In the genomic region with DNA sequence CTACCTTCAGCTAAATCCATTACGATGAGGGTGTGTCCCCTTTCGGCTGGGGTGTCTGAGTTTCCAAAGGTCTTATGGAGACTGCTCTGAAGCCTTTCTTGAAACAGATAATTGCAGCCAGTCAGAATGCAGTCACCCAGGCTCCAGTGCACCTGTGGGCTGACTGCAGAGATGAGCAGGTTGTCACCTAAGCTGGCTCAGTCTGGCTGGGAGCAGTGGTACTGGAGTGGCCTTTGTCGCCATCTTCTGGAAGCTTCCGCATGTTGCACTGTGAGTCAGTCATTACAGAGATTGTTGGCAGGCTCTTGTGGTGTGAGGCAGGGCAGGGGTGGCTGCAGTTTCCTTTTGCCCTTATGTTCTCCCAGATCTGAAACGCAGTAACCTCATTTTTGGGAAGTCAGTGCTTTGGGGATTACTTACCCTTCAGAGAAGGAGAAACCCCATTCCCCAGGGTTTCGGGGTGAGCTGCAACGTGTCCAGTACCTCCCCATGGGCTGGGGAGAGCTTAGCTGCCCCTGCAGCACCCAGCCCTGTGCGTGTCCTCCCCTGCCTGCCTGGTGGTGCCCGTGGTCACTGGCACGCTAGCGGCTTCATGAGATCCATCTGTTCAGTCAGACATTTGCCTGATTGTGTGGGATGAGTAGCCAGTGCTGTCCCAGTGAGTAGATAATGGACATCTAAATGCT, we compare ENCODE assay signal across 8 cellular contexts. TPM values are rescaled to one million over a fixed set of nuclear protein-coding genes. Genes with fewer than 3 reads are reported as not detected.
DNase-seq lines count a peak whose midpoint lies in the region; ATAC-seq and TF ChIP-seq lines count a peak whose summit lies in the region.

No MANE protein-coding gene starts in this region.

- H3K4me1 Mint-ChIP-seq in GM23338 = peaks cover 9% of the 10 kb centered on the region; the same call in 2 of the 3 replicates

- H3K4me1 ChIP-seq in GM23338 (ENCODE audit: insufficient read depth) (peaks cover 3% of the 10 kb centered on the region; the same call in 1 of the 2 replicates), thoracic aorta (ENCODE audit: control insufficient read depth in 1 of 2, low read depth in 2 of 2) (no peaks in the 10 kb centered on the region)

- H3K27me3 ChIP-seq in GM23338 (ENCODE audit: insufficient read depth) (no peaks in the 10 kb centered on the region), thoracic aorta (replicated peaks; ENCODE audit: insufficient read depth) (no peaks in the 10 kb centered on the region)

- ATAC-seq in GM23338 (peak; percentile 84), omental fat pad (ENCODE audit: low FRiP score) (peak; percentile 86), thoracic aorta (ENCODE audit: insufficient number of reproducible peaks, low FRiP score, low read depth) (peak; percentile 78)

- H3K27ac ChIP-seq in GM23338 (ENCODE audit: low read depth) (no peak overlapping the region), thoracic aorta (no peak overlapping the region)

- no peak overlapping the region for H3K27ac Mint-ChIP-seq in GM23338

- H3K4me3 Mint-ChIP-seq in GM23338 = no peak overlapping the region

- peak; percentile 84 to 99 for TF ChIP-seq CTCF in GM23338 (conservative IDR thresholded peaks at IDR 0.05; ENCODE audit: low read depth in 2 of 2)
- peak; percentile 92 for TF ChIP-seq CTCF in fibroblast of villous mesenchyme (IDR thresholded peaks at IDR 0.05; ENCODE audit: insufficient read depth, low read depth, low read length)
- TF ChIP-seq CTCF in omental fat pad (IDR thresholded peaks at IDR 0.05) = peak in 1 of 3 donors; percentile 24
- peak; percentile 87 for TF ChIP-seq CTCF in thoracic aorta (IDR thresholded peaks at IDR 0.05)

- DNase-seq in G401 (ENCODE audit: low spot score) (peak; percentile 90), GM23338 (ENCODE audit: low spot score) (peak; percentile 92), Kasumi-1 (lab: John Stamatoyannopoulos, UW) (peak; percentile 65 to 83), RPMI7951 (ENCODE audit: low read depth) (peak; percentile 66), fibroblast of villous mesenchyme (ENCODE audit: low read depth) (peak; percentile 75), omental fat pad (ENCODE audit: low spot score) (peak; percentile 56), thoracic aorta (ENCODE audit: low spot score) (peak; percentile 28)
- peak; percentile 50 to 56 for DNase-seq in activated T-helper 1 cell treated with anti-CD3 and anti-CD28 coated beads, Interleukin-2, amount 50 U/mL, for 16 hours (ENCODE audit: low read depth in 1 of 2, low spot score in 1 of 2)

- in situ Hi-C loops in G401 (cut with HindIII; ENCODE audit: low sequenced_read_pairs) = loop anchor here (25.0 kb wide), 2 partner anchors 258 to 1208 kb away; no protein-coding TSS in a partner anchor

- H3K9me2 ChIP-seq in GM23338 (ENCODE audit: insufficient read depth) = no peaks in the 10 kb centered on the region

- H3K9me3 ChIP-seq in thoracic aorta = no peaks in the 10 kb centered on the region

- H3K36me3 Mint-ChIP-seq in GM23338 (ENCODE audit: low read depth) = no peaks in the 10 kb centered on the region

- H3K27me3 Mint-ChIP-seq in GM23338 (ENCODE audit: insufficient read depth, low read depth, poor library complexity) = peaks cover 17% of the 10 kb centered on the region

- H4K20me1 ChIP-seq in GM23338 (replicated peaks; ENCODE audit: insufficient read depth) = no peaks in the 10 kb centered on the region

- H3K4me3 ChIP-seq in GM23338 (no peak overlapping the region), fibroblast of villous mesenchyme (ENCODE audit: low read depth, low read length) (no peak overlapping the region), thoracic aorta (no peak overlapping the region)

- H3K79me2 ChIP-seq in GM23338 (replicated peaks; ENCODE audit: insufficient read depth) = no peaks in the 10 kb centered on the region

- H3K9me3 Mint-ChIP-seq in GM23338 = no peaks in the 10 kb centered on the region

- no peak overlapping the region for H2AFZ ChIP-seq in GM23338

- H3K36me3 ChIP-seq in GM23338 (ENCODE audit: insufficient read depth) = no peaks in the 10 kb centered on the region
- peaks cover 5% of the 10 kb centered on the region for H3K36me3 ChIP-seq in thoracic aorta

- no peaks in the 10 kb centered on the region; the same call in 1 of the 2 replicates for H3F3A ChIP-seq in GM23338 (replicated peaks; ENCODE audit: low read depth)

- H3K4me2 ChIP-seq in GM23338 = no peak overlapping the region

TF ChIP-seq in GM23338, 12 proteins besides CTCF, POLR2A, EP300 and RAD21:
- no peak for TF ChIP-seq ZNF114 (CRISPR knock-in tag; IDR thresholded peaks at IDR 0.05)
- no peak for TF ChIP-seq ZNF331 (CRISPR knock-in tag; IDR thresholded peaks at IDR 0.05; ENCODE audit: low read depth)
- no peak for TF ChIP-seq JUNB (IDR thresholded peaks at IDR 0.05; ENCODE audit: unreplicated experiment)
- no peak for TF ChIP-seq NANOG (IDR thresholded peaks at IDR 0.05; ENCODE audit: borderline replicate concordance)
- TF ChIP-seq, protein P1, sequence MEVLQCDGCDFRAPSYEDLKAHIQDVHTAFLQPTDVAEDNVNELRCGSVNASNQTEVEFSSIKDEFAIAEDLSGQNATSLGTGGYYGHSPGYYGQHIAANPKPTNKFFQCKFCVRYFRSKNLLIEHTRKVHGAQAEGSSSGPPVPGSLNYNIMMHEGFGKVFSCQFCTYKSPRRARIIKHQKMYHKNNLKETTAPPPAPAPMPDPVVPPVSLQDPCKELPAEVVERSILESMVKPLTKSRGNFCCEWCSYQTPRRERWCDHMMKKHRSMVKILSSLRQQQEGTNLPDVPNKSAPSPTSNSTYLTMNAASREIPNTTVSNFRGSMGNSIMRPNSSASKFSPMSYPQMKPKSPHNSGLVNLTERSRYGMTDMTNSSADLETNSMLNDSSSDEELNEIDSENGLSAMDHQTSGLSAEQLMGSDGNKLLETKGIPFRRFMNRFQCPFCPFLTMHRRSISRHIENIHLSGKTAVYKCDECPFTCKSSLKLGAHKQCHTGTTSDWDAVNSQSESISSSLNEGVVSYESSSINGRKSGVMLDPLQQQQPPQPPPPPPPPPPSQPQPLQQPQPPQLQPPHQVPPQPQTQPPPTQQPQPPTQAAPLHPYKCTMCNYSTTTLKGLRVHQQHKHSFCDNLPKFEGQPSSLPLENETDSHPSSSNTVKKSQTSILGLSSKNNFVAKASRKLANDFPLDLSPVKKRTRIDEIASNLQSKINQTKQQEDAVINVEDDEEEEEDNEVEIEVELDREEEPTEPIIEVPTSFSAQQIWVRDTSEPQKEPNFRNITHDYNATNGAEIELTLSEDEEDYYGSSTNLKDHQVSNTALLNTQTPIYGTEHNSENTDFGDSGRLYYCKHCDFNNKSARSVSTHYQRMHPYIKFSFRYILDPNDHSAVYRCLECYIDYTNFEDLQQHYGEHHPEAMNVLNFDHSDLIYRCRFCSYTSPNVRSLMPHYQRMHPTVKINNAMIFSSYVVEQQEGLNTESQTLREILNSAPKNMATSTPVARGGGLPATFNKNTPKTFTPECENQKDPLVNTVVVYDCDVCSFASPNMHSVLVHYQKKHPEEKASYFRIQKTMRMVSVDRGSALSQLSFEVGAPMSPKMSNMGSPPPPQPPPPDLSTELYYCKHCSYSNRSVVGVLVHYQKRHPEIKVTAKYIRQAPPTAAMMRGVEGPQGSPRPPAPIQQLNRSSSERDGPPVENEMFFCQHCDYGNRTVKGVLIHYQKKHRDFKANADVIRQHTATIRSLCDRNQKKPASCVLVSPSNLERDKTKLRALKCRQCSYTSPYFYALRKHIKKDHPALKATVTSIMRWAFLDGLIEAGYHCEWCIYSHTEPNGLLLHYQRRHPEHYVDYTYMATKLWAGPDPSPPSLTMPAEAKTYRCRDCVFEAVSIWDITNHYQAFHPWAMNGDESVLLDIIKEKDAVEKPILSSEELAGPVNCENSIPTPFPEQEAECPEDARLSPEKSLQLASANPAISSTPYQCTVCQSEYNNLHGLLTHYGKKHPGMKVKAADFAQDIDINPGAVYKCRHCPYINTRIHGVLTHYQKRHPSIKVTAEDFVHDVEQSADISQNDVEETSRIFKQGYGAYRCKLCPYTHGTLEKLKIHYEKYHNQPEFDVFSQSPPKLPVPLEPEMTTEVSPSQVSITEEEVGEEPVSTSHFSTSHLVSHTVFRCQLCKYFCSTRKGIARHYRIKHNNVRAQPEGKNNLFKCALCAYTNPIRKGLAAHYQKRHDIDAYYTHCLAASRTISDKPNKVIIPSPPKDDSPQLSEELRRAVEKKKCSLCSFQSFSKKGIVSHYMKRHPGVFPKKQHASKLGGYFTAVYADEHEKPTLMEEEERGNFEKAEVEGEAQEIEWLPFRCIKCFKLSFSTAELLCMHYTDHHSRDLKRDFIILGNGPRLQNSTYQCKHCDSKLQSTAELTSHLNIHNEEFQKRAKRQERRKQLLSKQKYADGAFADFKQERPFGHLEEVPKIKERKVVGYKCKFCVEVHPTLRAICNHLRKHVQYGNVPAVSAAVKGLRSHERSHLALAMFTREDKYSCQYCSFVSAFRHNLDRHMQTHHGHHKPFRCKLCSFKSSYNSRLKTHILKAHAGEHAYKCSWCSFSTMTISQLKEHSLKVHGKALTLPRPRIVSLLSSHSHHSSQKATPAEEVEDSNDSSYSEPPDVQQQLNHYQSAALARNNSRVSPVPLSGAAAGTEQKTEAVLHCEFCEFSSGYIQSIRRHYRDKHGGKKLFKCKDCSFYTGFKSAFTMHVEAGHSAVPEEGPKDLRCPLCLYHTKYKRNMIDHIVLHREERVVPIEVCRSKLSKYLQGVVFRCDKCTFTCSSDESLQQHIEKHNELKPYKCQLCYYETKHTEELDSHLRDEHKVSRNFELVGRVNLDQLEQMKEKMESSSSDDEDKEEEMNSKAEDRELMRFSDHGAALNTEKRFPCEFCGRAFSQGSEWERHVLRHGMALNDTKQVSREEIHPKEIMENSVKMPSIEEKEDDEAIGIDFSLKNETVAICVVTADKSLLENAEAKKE (CRISPR knock-in tag; IDR thresholded peaks at IDR 0.05) = no peak
- no peak for TF ChIP-seq POLR2AphosphoS5 (IDR thresholded peaks at IDR 0.05; ENCODE audit: low read depth)

RNA-seq across cellular contexts. Expression of a gene that starts 48.0 kb away (rescaled TPM):
- 30.5 and 53.3 TPM in 2 replicates for total RNA-seq in G401 (2014; rRNA removed; shearing (Covaris generic))
- total RNA-seq in GM23338 (2014; rRNA removed; shearing (Covaris generic)) = 2.3 and 3.6 TPM in 2 replicates
- polyA plus RNA-seq in GM23338 (2016; fragmentation: Nextera tagmentation; extraction: Ambion mirVana) = 5.8 and 5.9 TPM in 2 replicates
- total RNA-seq in RPMI7951 (2014; rRNA removed; shearing (Covaris generic)) = 75.5 and 82.2 TPM in 2 replicates
- total RNA-seq in fibroblast of villous mesenchyme = 40.3 and 48.8 TPM in 2 replicates
- total RNA-seq in omental fat pad = 10 to 100 TPM; 22.7 to 45.1 (median 26.5) TPM
- 10 to 100 TPM; 10.9 to 13.4 TPM for total RNA-seq in thoracic aorta

Comparison
In these comparisons a context has a peak if more than half of its experiments do, and no peak if none do; other contexts are left out.
1. DNase-seq: peak in every context shown above with its lines; median percentile 92 in GM23338; 90 in G401; 75 in fibroblast of villous mesenchyme; 74 in Kasumi-1; 66 in RPMI7951; 56 in omental fat pad; 53 in activated T-helper 1 cell treated with anti-CD3 and anti-CD28 coated beads, Interleukin-2, amount 50 U/mL, for 16 hours; 28 in thoracic aorta.